21 cellular contexts compared by ENCODE assay signal in genomic region chr6:168608113-168608400, GRCh38.
"Had no signal": no experiment of that assay in that cellular context is flagged by ENCODE, and none has a peak within 500 bp of the region (broad histone marks: within the 10 kb centered on the region; RNA-seq: fewer than 3 reads in every experiment).

No MANE protein-coding gene starts in this region.

- H3K4me1 ChIP-seq: sigmoid colon had no signal

- H2AFZ ChIP-seq: hepatocyte had no signal

- H3K79me2 ChIP-seq: hepatocyte had no signal

- H3K4me3 ChIP-seq: dorsolateral prefrontal cortex, hepatocyte, sigmoid colon, smooth muscle cell, thoracic aorta, upper lobe of left lung had no signal

- H3K9me3 Mint-ChIP-seq: activated naive CD4-positive, alpha-beta T cell treated with anti-CD3 and anti-CD28 coated beads, Interleukin-2, amount 50 U/mL, for 24 hours; effector memory CD8-positive, alpha-beta T cell had no signal

- H3K36me3 ChIP-seq: brain microvascular endothelial cell, sigmoid colon, upper lobe of left lung had no signal

- H3K36me3 Mint-ChIP-seq: activated naive CD4-positive, alpha-beta T cell treated with anti-CD3 and anti-CD28 coated beads, Interleukin-2, amount 50 U/mL, for 24 hours; stimulated activated naive B cell treated with anti-CD40 and anti-IgM and Interleukin-4, amounts not matched to agents 10 μg/mL and 1 μg/mL and 100 μg/mL, for 72 hours; WTC11 had no signal

- H3K27ac ChIP-seq: brain microvascular endothelial cell, dorsolateral prefrontal cortex, hepatocyte, sigmoid colon, thoracic aorta, upper lobe of left lung had no signal

- H3K4me3 Mint-ChIP-seq: activated naive CD4-positive, alpha-beta T cell treated with anti-CD3 and anti-CD28 coated beads, Interleukin-2, amount 50 U/mL, for 24 hours; effector memory CD8-positive, alpha-beta T cell; stimulated activated naive B cell treated with anti-CD40 and anti-IgM and Interleukin-4, amounts not matched to agents 10 μg/mL and 1 μg/mL and 100 μg/mL, for 72 hours; WTC11 had no signal

- H3K27me3 Mint-ChIP-seq: activated naive CD4-positive, alpha-beta T cell treated with anti-CD3 and anti-CD28 coated beads, Interleukin-2, amount 50 U/mL, for 24 hours; stimulated activated naive B cell treated with anti-CD40 and anti-IgM and Interleukin-4, amounts not matched to agents 10 μg/mL and 1 μg/mL and 100 μg/mL, for 72 hours had no signal

- H3K27ac Mint-ChIP-seq: activated naive CD4-positive, alpha-beta T cell treated with anti-CD3 and anti-CD28 coated beads, Interleukin-2, amount 50 U/mL, for 24 hours; effector memory CD8-positive, alpha-beta T cell; stimulated activated naive B cell treated with anti-CD40 and anti-IgM and Interleukin-4, amounts not matched to agents 10 μg/mL and 1 μg/mL and 100 μg/mL, for 72 hours; WTC11 had no signal

- FAIRE-seq: colon, endothelial cell of umbilical vein had no signal

- H3K4me1 Mint-ChIP-seq: activated naive CD4-positive, alpha-beta T cell treated with anti-CD3 and anti-CD28 coated beads, Interleukin-2, amount 50 U/mL, for 24 hours; stimulated activated naive B cell treated with anti-CD40 and anti-IgM and Interleukin-4, amounts not matched to agents 10 μg/mL and 1 μg/mL and 100 μg/mL, for 72 hours had no signal

- ATAC-seq: effector memory CD8-positive, alpha-beta T cell; stimulated activated naive B cell treated with anti-CD40 and anti-IgM and Interleukin-4, amounts not matched to agents 10 μg/mL and 1 μg/mL and 100 μg/mL, for 72 hours had no signal

- H3K4me2 ChIP-seq: hepatocyte, smooth muscle cell had no signal

- H3K27me3 ChIP-seq: brain microvascular endothelial cell, hepatocyte, sigmoid colon, upper lobe of left lung had no signal

- DNase-seq: activated gamma-delta T cell treated with Interleukin-2 at 50 U/mL for 16 hours; activated T-cell treated with anti-CD3 and anti-CD28 coated beads, Interleukin-2, amount 50 U/mL, for 1 hour; brain microvascular endothelial cell; central memory CD4-positive, alpha-beta T cell; dorsolateral prefrontal cortex; effector memory CD8-positive, alpha-beta T cell; midbrain; stimulated activated CD4-positive, alpha-beta T cell treated with anti-CD3 and anti-CD28 coated beads, Interleukin-15, amount 100 ng/mL, for 24 hours; stimulated activated CD4-positive, alpha-beta T cell treated with anti-CD3 and anti-CD28 coated beads, Interleukin-2, amount 100 ng/mL, for 48 hours; stimulated activated CD8-positive, alpha-beta memory T cell treated with anti-CD3 and anti-CD28 coated beads, Interleukin-4, amount 100 ng/mL, for 48 hours; stimulated activated naive B cell treated with anti-CD40 and anti-IgM and Interleukin-4, amounts not matched to agents 10 μg/mL and 1 μg/mL and 100 μg/mL, for 72 hours; T-helper 9 cell had no signal

- H3K9me3 ChIP-seq: thoracic aorta, upper lobe of left lung had no signal
